In genomic region chr10:89668391-89669180, GRCh38 we compare ENCODE assay signal across 30 cellular contexts. TPM values are rescaled to one million over a fixed set of nuclear protein-coding genes. Genes with fewer than 3 reads are reported as not detected.
DNase-seq lines count a peak whose midpoint lies in the region; ATAC-seq and TF ChIP-seq lines count a peak whose summit lies in the region.
"Had no signal": no experiment of that assay in that cellular context is flagged by ENCODE, and none has a peak within 500 bp of the region (broad histone marks: within the 10 kb centered on the region; RNA-seq: fewer than 3 reads in every experiment).

No MANE protein-coding gene starts in this region.

- H3K9me3 Mint-ChIP-seq in nephron, result no peaks in the 10 kb centered on the region
- H3K9me3 Mint-ChIP-seq: activated naive CD4-positive, alpha-beta T cell treated with anti-CD3 and anti-CD28 coated beads, Interleukin-2, amount 50 U/mL, for 24 hours; activated T-helper 17 cell treated with anti-CD3 and anti-CD28 coated beads, Interleukin-2, amount 50 U/mL, for 72 hours; CD8-positive, alpha-beta T cell had no signal

- ATAC-seq in PC-3 (peak; percentile 72), foreskin keratinocyte (peak; percentile 48), HG02759 (IDR thresholded peaks at IDR 0.05; ENCODE audit: unreplicated experiment) (no peak)
- ATAC-seq: activated CD8-positive, alpha-beta T cell treated with anti-CD3 and anti-CD28 coated beads, Interleukin-2, amount 10 ng/mL, durations not matched to agents 7 days and 5 days; activated T-helper 17 cell treated with anti-CD3 and anti-CD28 coated beads, Interleukin-2, amount 50 U/mL, for 72 hours; CD8-positive, alpha-beta T cell; heart right ventricle; sciatic nerve had no signal

- H2AFZ ChIP-seq in PC-3 (ENCODE audit: low read length), result no peak overlapping the region

- peak overlapping the region in 2 of 3 experiments; percentile 57 to 76 for H3K27ac Mint-ChIP-seq in nephron
- H3K27ac Mint-ChIP-seq: activated CD8-positive, alpha-beta T cell treated with anti-CD3 and anti-CD28 coated beads, Interleukin-2, amount 10 ng/mL, durations not matched to agents 7 days and 5 days; activated naive CD4-positive, alpha-beta T cell treated with anti-CD3 and anti-CD28 coated beads, Interleukin-2, amount 50 U/mL, for 24 hours; activated T-helper 17 cell treated with anti-CD3 and anti-CD28 coated beads, Interleukin-2, amount 50 U/mL, for 72 hours; B cell; CD8-positive, alpha-beta T cell had no signal

- H3K4me3 ChIP-seq in PC-3 (ENCODE audit: low read length), result no peak overlapping the region
- H3K4me3 ChIP-seq: esophagus muscularis mucosa, heart right ventricle, lung, stomach had no signal

- CTCF ChIA-PET in PC-3 (lab: Charles Lee), result no interaction called here

- no peaks in the 10 kb centered on the region for H3K36me3 Mint-ChIP-seq in nephron (ENCODE audit: low read depth)
- H3K36me3 Mint-ChIP-seq: activated naive CD4-positive, alpha-beta T cell treated with anti-CD3 and anti-CD28 coated beads, Interleukin-2, amount 50 U/mL, for 24 hours; CD8-positive, alpha-beta T cell had no signal

- H3K4me1 ChIP-seq in PC-3 (ENCODE audit: insufficient read depth, low read length), result no peaks in the 10 kb centered on the region
- H3K4me1 ChIP-seq in foreskin keratinocyte, result no peaks in the 10 kb centered on the region
- H3K4me1 ChIP-seq: esophagus muscularis mucosa, heart right ventricle, stomach had no signal

- no peaks in the 10 kb centered on the region for H3F3A ChIP-seq in PC-3 (ENCODE audit: low read length, unreplicated experiment)

- intact Hi-C loops in PC-3 (cut with micrococcal nuclease), result no loop called here

- no peaks in the 10 kb centered on the region for H3K36me3 ChIP-seq in PC-3 (ENCODE audit: low read depth, low read length)
- H3K36me3 ChIP-seq: esophagus muscularis mucosa, heart right ventricle, stomach had no signal

- H3K9ac ChIP-seq in PC-3 (ENCODE audit: low read length), result no peak overlapping the region

- no peaks in the 10 kb centered on the region for H3K9me3 ChIP-seq in PC-3 (ENCODE audit: low read length)
- H3K9me3 ChIP-seq: esophagus muscularis mucosa, heart right ventricle, stomach had no signal

- peak; percentile 31 for DNase-seq in LHCN-M2 (ENCODE audit: low read depth)
- DNase-seq in PC-3, result peak; percentile 6
- peak in 1 of 2 donors; percentile 53 for DNase-seq in foreskin keratinocyte
- no peak for DNase-seq in Kasumi-1 (lab: John Stamatoyannopoulos, UW)
- DNase-seq in NCI-H2081 treated with DMSO at 0.1 percent for 48 hours (lab: John Stamatoyannopoulos, UW), result no peak
- DNase-seq in GM20000 (ENCODE audit: low spot score), result no peak
- DNase-seq: ACHN; activated CD4-positive, alpha-beta T cell treated with anti-CD3 and anti-CD28 coated beads for 4 hours; activated CD8-positive, alpha-beta T cell treated with anti-CD3 and anti-CD28 coated beads, Interleukin-2, amount 10 ng/mL, durations not matched to agents 7 days and 5 days; caudate nucleus; CD8-positive, alpha-beta T cell; foreskin fibroblast; H7; heart right ventricle; KBM-7; kidney glomerular epithelial cell; NCI-H1417 treated with DMSO at 0.1 percent for 48 hours; NCI-H446 treated with DMSO at 0.1 percent for 48 hours; stimulated activated CD4-positive, alpha-beta T cell treated with anti-CD3 and anti-CD28 coated beads, Interleukin-4, amount 100 ng/mL, for 1 hour; stomach; T1000 had no signal

- H3K27me3 ChIP-seq in PC-3 (ENCODE audit: low read length), result no peaks in the 10 kb centered on the region
- no peaks in the 10 kb centered on the region for H3K27me3 ChIP-seq in foreskin keratinocyte
- H3K27me3 ChIP-seq: esophagus muscularis mucosa, heart right ventricle, stomach had no signal

- no peaks in the 10 kb centered on the region for H4K20me1 ChIP-seq in PC-3 (ENCODE audit: low read length)

- H3K9me2 ChIP-seq in PC-3 (replicated peaks; ENCODE audit: low read length), result no peaks in the 10 kb centered on the region

- TF ChIP-seq CTCF in PC-3 (conservative IDR thresholded peaks at IDR 0.05; ENCODE audit: low read depth, low read length) (no peak), foreskin keratinocyte (conservative IDR thresholded peaks at IDR 0.05) (no peak), nephron (IDR thresholded peaks at IDR 0.05; ENCODE audit: unreplicated experiment in 3 of 3) (no peak), GM20000 (IDR thresholded peaks at IDR 0.05; ENCODE audit: extremely low read depth, missing control alignments) (no peak)

- no TSS peak for BruUV-seq in PC-3 (replicated peaks; lab: Mats Ljungman, UMichigan)

- H3K4me2 ChIP-seq in PC-3 (ENCODE audit: low read length), result no peak overlapping the region

- no peaks in the 10 kb centered on the region for H3K27me3 Mint-ChIP-seq in nephron (ENCODE audit: low read depth)
- H3K27me3 Mint-ChIP-seq: activated naive CD4-positive, alpha-beta T cell treated with anti-CD3 and anti-CD28 coated beads, Interleukin-2, amount 50 U/mL, for 24 hours; B cell had no signal

- peak overlapping the region in 1 of 3 experiments; percentile 48 for H3K4me3 Mint-ChIP-seq in nephron
- H3K4me3 Mint-ChIP-seq: activated CD8-positive, alpha-beta T cell treated with anti-CD3 and anti-CD28 coated beads, Interleukin-2, amount 10 ng/mL, durations not matched to agents 7 days and 5 days; activated naive CD4-positive, alpha-beta T cell treated with anti-CD3 and anti-CD28 coated beads, Interleukin-2, amount 50 U/mL, for 24 hours; activated T-helper 17 cell treated with anti-CD3 and anti-CD28 coated beads, Interleukin-2, amount 50 U/mL, for 72 hours; B cell; CD8-positive, alpha-beta T cell had no signal

- H3K4me1 Mint-ChIP-seq in nephron, result peaks cover 60% of the 10 kb centered on the region
- H3K4me1 Mint-ChIP-seq: activated naive CD4-positive, alpha-beta T cell treated with anti-CD3 and anti-CD28 coated beads, Interleukin-2, amount 50 U/mL, for 24 hours; activated T-helper 17 cell treated with anti-CD3 and anti-CD28 coated beads, Interleukin-2, amount 50 U/mL, for 72 hours had no signal

- H3K27ac ChIP-seq in PC-3 (ENCODE audit: low read length) (no peak overlapping the region), foreskin keratinocyte (peak overlapping the region; percentile 19)
- H3K27ac ChIP-seq: esophagus muscularis mucosa, heart right ventricle, stomach, VCaP had no signal

- no peaks in the 10 kb centered on the region for H3K79me2 ChIP-seq in PC-3 (ENCODE audit: low read length)

- POLR2A ChIA-PET in PC-3 (lab: Charles Lee; ENCODE audit: unreplicated experiment), result no interaction called here

RNA-seq across cellular contexts. Expression of gene PANK1, which starts 23.5 kb away (rescaled TPM):
- total RNA-seq in LHCN-M2 (2014; rRNA removed) (6.3 and 10.4 TPM in 2 replicates), PC-3 (2014; rRNA removed) (2.0 and 3.9 TPM in 2 replicates), foreskin keratinocyte (6.1 and 8.4 TPM in 2 replicates)
- polyA plus RNA-seq in LHCN-M2 (2012), result 3.3 TPM
- 2.6 and 3.9 TPM in 2 replicates for polyA plus RNA-seq in foreskin keratinocyte

RNA-seq across cellular contexts. Expression of gene KIF20B, which starts 32.8 kb away (rescaled TPM):
- total RNA-seq in LHCN-M2 (2014; rRNA removed) (44.4 and 48.6 TPM in 2 replicates), PC-3 (2014; rRNA removed) (10.8 and 12.6 TPM in 2 replicates), foreskin keratinocyte (25.2 and 30.4 TPM in 2 replicates)
- polyA plus RNA-seq in LHCN-M2 (2012), result 3.4 TPM
- 5.7 and 7.9 TPM in 2 replicates for polyA plus RNA-seq in foreskin keratinocyte

Comparison
In these comparisons a context has a peak if more than half of its experiments do, and no peak if none do; other contexts are left out.
1. DNase-seq: peak in LHCN-M2 (single experiment) and PC-3 (single experiment); none in Kasumi-1 (0 of 2), NCI-H2081 treated with DMSO at 0.1 percent for 48 hours (single experiment) and GM20000 (single experiment).